Comparison of ENCODE assay signal across 2 cellular contexts in the genomic region with DNA sequence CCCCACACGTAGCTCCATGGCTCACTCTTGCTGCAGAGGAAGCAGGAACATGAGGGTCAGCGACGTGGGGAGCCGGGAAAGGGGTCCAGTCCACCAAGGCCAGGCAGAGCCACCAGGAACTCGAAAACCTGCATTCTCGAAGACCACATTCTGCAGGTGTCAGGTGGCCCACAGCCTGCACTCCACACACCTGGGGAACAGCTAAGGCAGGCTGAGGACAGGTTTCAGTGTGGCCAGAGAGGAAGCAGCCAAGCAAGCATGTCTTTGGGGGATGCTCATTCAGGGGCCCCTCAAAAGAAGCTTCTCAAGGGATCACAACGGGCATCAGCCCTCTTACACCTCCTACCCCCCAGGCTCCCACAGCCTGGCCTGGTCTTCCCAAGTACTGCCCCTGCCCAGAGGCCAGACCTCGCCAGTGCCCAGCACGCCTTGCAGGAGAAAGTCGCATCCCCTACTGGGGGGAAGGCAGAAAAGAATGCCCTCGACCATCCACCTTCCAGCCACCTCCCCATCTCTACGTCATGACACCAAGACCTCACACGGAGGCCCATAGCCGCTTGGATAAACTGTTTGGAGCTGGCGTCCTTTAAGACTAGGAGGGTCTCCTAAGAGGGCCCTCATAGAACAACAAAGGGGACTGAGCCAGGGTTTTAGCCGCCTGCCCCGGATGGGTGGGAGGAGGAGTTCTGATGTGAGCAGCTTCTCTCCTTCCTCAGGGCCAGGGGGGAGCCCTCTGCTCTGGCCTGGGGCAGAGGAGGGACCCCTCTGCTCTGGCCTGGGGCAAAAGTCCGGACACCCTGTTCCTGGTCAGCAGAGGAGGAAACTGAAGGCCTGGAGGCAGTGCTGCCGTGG.
TF ChIP-seq lines count a peak whose summit lies in the region.

No MANE protein-coding gene starts in this region.

TF ChIP-seq in SK-N-SH, 30 proteins besides CTCF, POLR2A, EP300 and RAD21 (continued from another document):
- TF ChIP-seq, protein P1, sequence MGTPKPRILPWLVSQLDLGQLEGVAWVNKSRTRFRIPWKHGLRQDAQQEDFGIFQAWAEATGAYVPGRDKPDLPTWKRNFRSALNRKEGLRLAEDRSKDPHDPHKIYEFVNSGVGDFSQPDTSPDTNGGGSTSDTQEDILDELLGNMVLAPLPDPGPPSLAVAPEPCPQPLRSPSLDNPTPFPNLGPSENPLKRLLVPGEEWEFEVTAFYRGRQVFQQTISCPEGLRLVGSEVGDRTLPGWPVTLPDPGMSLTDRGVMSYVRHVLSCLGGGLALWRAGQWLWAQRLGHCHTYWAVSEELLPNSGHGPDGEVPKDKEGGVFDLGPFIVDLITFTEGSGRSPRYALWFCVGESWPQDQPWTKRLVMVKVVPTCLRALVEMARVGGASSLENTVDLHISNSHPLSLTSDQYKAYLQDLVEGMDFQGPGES (IDR thresholded peaks at IDR 0.05; ENCODE audit: low read depth, low read length): no peak
- TF ChIP-seq, protein P2, sequence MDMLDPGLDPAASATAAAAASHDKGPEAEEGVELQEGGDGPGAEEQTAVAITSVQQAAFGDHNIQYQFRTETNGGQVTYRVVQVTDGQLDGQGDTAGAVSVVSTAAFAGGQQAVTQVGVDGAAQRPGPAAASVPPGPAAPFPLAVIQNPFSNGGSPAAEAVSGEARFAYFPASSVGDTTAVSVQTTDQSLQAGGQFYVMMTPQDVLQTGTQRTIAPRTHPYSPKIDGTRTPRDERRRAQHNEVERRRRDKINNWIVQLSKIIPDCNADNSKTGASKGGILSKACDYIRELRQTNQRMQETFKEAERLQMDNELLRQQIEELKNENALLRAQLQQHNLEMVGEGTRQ (IDR thresholded peaks at IDR 0.05; ENCODE audit: borderline replicate concordance, low read depth, low read length): no peak
- TF ChIP-seq NRF1 (IDR thresholded peaks at IDR 0.05; ENCODE audit: low read depth, low read length): no peak
- TF ChIP-seq, protein P3, sequence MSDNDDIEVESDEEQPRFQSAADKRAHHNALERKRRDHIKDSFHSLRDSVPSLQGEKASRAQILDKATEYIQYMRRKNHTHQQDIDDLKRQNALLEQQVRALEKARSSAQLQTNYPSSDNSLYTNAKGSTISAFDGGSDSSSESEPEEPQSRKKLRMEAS (IDR thresholded peaks at IDR 0.05; ENCODE audit: low read depth): no peak
- TF ChIP-seq YY1 (IDR thresholded peaks at IDR 0.05; ENCODE audit: low read depth): no peak
- TF ChIP-seq RXRA (IDR thresholded peaks at IDR 0.05; ENCODE audit: borderline replicate concordance, low read depth): no peak
- TF ChIP-seq ELF1 (IDR thresholded peaks at IDR 0.05): no peak
- TF ChIP-seq NFIC (IDR thresholded peaks at IDR 0.05; ENCODE audit: borderline replicate concordance): no peak

TF ChIP-seq in SK-N-SH treated with all-trans-retinoic acid at 6 μM for 48 hours, 23 proteins besides CTCF, POLR2A, EP300 and RAD21 (continued from another document):
- TF ChIP-seq PPARA (CRISPR knock-in tag; IDR thresholded peaks at IDR 0.05; ENCODE audit: borderline replicate concordance): no peak
- TF ChIP-seq ZNF565 (CRISPR knock-in tag; conservative IDR thresholded peaks at IDR 0.05; ENCODE audit: low read depth): no peak
- no peak for TF ChIP-seq ZNF70 (CRISPR knock-in tag; IDR thresholded peaks at IDR 0.05)
- no peak for TF ChIP-seq TCF4 (CRISPR knock-in tag; IDR thresholded peaks at IDR 0.05; ENCODE audit: borderline replicate concordance)
- TF ChIP-seq GLIS3 (CRISPR knock-in tag; IDR thresholded peaks at IDR 0.05): no peak
- no peak for TF ChIP-seq ZFP30 (CRISPR knock-in tag; IDR thresholded peaks at IDR 0.05)
- TF ChIP-seq, protein P4, sequence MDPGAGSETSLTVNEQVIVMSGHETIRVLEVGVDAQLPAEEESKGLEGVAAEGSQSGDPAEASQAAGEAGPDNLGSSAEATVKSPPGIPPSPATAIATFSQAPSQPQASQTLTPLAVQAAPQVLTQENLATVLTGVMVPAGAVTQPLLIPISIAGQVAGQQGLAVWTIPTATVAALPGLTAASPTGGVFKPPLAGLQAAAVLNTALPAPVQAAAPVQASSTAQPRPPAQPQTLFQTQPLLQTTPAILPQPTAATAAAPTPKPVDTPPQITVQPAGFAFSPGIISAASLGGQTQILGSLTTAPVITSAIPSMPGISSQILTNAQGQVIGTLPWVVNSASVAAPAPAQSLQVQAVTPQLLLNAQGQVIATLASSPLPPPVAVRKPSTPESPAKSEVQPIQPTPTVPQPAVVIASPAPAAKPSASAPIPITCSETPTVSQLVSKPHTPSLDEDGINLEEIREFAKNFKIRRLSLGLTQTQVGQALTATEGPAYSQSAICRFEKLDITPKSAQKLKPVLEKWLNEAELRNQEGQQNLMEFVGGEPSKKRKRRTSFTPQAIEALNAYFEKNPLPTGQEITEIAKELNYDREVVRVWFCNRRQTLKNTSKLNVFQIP (CRISPR knock-in tag; IDR thresholded peaks at IDR 0.05; ENCODE audit: borderline replicate concordance, low read depth): no peak
- TF ChIP-seq, protein P5, sequence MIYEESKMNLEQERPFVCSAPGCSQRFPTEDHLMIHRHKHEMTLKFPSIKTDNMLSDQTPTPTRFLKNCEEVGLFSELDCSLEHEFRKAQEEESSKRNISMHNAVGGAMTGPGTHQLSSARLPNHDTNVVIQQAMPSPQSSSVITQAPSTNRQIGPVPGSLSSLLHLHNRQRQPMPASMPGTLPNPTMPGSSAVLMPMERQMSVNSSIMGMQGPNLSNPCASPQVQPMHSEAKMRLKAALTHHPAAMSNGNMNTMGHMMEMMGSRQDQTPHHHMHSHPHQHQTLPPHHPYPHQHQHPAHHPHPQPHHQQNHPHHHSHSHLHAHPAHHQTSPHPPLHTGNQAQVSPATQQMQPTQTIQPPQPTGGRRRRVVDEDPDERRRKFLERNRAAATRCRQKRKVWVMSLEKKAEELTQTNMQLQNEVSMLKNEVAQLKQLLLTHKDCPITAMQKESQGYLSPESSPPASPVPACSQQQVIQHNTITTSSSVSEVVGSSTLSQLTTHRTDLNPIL (CRISPR knock-in tag; IDR thresholded peaks at IDR 0.05; ENCODE audit: low read depth): no peak
- TF ChIP-seq ARNTL (CRISPR knock-in tag; IDR thresholded peaks at IDR 0.05; ENCODE audit: borderline replicate concordance, low read depth): no peak
- TF ChIP-seq TOX (CRISPR knock-in tag; IDR thresholded peaks at IDR 0.05; ENCODE audit: borderline replicate concordance): no peak
- TF ChIP-seq, protein P6, sequence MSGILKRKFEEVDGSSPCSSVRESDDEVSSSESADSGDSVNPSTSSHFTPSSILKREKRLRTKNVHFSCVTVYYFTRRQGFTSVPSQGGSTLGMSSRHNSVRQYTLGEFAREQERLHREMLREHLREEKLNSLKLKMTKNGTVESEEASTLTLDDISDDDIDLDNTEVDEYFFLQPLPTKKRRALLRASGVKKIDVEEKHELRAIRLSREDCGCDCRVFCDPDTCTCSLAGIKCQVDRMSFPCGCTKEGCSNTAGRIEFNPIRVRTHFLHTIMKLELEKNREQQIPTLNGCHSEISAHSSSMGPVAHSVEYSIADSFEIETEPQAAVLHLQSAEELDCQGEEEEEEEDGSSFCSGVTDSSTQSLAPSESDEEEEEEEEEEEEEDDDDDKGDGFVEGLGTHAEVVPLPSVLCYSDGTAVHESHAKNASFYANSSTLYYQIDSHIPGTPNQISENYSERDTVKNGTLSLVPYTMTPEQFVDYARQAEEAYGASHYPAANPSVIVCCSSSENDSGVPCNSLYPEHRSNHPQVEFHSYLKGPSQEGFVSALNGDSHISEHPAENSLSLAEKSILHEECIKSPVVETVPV (CRISPR knock-in tag; IDR thresholded peaks at IDR 0.05): no peak
- TF ChIP-seq, protein P7, sequence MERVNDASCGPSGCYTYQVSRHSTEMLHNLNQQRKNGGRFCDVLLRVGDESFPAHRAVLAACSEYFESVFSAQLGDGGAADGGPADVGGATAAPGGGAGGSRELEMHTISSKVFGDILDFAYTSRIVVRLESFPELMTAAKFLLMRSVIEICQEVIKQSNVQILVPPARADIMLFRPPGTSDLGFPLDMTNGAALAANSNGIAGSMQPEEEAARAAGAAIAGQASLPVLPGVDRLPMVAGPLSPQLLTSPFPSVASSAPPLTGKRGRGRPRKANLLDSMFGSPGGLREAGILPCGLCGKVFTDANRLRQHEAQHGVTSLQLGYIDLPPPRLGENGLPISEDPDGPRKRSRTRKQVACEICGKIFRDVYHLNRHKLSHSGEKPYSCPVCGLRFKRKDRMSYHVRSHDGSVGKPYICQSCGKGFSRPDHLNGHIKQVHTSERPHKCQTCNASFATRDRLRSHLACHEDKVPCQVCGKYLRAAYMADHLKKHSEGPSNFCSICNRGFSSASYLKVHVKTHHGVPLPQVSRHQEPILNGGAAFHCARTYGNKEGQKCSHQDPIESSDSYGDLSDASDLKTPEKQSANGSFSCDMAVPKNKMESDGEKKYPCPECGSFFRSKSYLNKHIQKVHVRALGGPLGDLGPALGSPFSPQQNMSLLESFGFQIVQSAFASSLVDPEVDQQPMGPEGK (CRISPR knock-in tag; IDR thresholded peaks at IDR 0.05; ENCODE audit: borderline replicate concordance): no peak
- no peak for TF ChIP-seq ESRRG (CRISPR knock-in tag; IDR thresholded peaks at IDR 0.05)
